17 cellular contexts compared by ENCODE assay signal in genomic region chrX:69524765-69525164, GRCh38. TPM values are rescaled to one million over a fixed set of nuclear protein-coding genes. Genes with fewer than 3 reads are reported as not detected.
A peak's percentile ranks its signal among the peaks of the same experiment; 100 is the strongest.
DNase-seq lines count a peak whose midpoint lies in the region.
"Had no signal": no experiment of that assay in that cellular context is flagged by ENCODE, and none has a peak within 500 bp of the region (broad histone marks: within the 10 kb centered on the region; RNA-seq: fewer than 3 reads in every experiment).

No MANE protein-coding gene starts in this region.

- DNase-seq in DMS 273 (lab: John Stamatoyannopoulos, UW; ENCODE audit: unreplicated experiment) (peak; percentile 27), DMS 273 treated with DMSO at 0.1 percent for 48 hours (lab: John Stamatoyannopoulos, UW) (no peak), ELF-1 (ENCODE audit: low read depth, low spot score) (peak; percentile 19), SK-N-DZ (ENCODE audit: low spot score) (peak; percentile 29), GM19240 (ENCODE audit: insufficient read length, low spot score) (no peak), kidney tubule cell (ENCODE audit: low spot score) (no peak)
- DNase-seq: BE2C; CD4-positive, alpha-beta T cell; CD8-positive, alpha-beta memory T cell; DMS153; DND-41; GDM1; H9; HFFc6 had no signal

RNA-seq across cellular contexts. Expression of gene NALF2, which starts 20.6 kb away (rescaled TPM):
- polyA plus RNA-seq in SK-N-DZ (2014; cell fraction: cytosol; rRNA removed): 2.9 and 3.2 TPM in 2 replicates
- polyA plus RNA-seq in SK-N-DZ (2014; cell fraction: nucleus; rRNA removed): 0.82 and 1.1 TPM in 2 replicates
- polyA plus RNA-seq: AG04450; CD14-positive monocyte; CD8-positive, alpha-beta memory T cell; GM12878 had no signal

Comparison
In these comparisons a context has a peak if more than half of its experiments do, and no peak if none do; other contexts are left out.
1. DNase-seq: peak in DMS 273 (single experiment), ELF-1 (single experiment) and SK-N-DZ (single experiment); none in DMS 273 treated with DMSO at 0.1 percent for 48 hours (single experiment), GM19240 (single experiment) and kidney tubule cell (single experiment).